In genomic region chr17:59160203-59161025, GRCh38 we compare ENCODE assay signal across 12 cellular contexts. TPM values are rescaled to one million over a fixed set of nuclear protein-coding genes. Genes with fewer than 3 reads are reported as not detected.
DNase-seq lines count a peak whose midpoint lies in the region; ATAC-seq, FAIRE-seq and TF ChIP-seq lines count a peak whose summit lies in the region.
"Had no signal": no experiment of that assay in that cellular context is flagged by ENCODE, and none has a peak within 500 bp of the region (broad histone marks: within the 10 kb centered on the region; RNA-seq: fewer than 3 reads in every experiment).

No MANE protein-coding gene starts in this region.

- POLR2A ChIA-PET in WTC11 (lab: Charles Lee): no interaction called here

- H3K27me3 Mint-ChIP-seq in WTC11 (ENCODE audit: low read depth) (no peaks in the 10 kb centered on the region), immature natural killer cell (ENCODE audit: low read depth in 3 of 3) (no peaks in the 10 kb centered on the region)
- H3K27me3 Mint-ChIP-seq: activated naive CD4-positive, alpha-beta T cell treated with anti-CD3 and anti-CD28 coated beads, Interleukin-2, amount 50 U/mL, for 24 hours; stimulated activated naive CD8-positive, alpha-beta T cell treated with anti-CD3 and anti-CD28 coated beads, Interleukin-15, amount 100 ng/mL, for 72 hours had no signal

- peaks cover 49% of the 10 kb centered on the region for H3K36me3 ChIP-seq in BLaER1

- H3K4me3 Mint-ChIP-seq in WTC11 (no peak overlapping the region), immature natural killer cell (peak overlapping the region in 4 of 5 donors; percentile 22 to 71 (median 55))
- H3K4me3 Mint-ChIP-seq: activated naive CD4-positive, alpha-beta T cell treated with anti-CD3 and anti-CD28 coated beads, Interleukin-2, amount 50 U/mL, for 24 hours; stimulated activated naive CD8-positive, alpha-beta T cell treated with anti-CD3 and anti-CD28 coated beads, Interleukin-15, amount 100 ng/mL, for 72 hours had no signal

- H3K27ac Mint-ChIP-seq in WTC11: 0 out of 2 replicates have a peak overlapping the region, but pooled peaks have one; percentile 53
- H3K27ac Mint-ChIP-seq in immature natural killer cell: peak overlapping the region in 5 of 6 donors; percentile 10 to 79 (median 51)
- H3K27ac Mint-ChIP-seq: activated naive CD4-positive, alpha-beta T cell treated with anti-CD3 and anti-CD28 coated beads, Interleukin-2, amount 50 U/mL, for 24 hours; stimulated activated naive CD8-positive, alpha-beta T cell treated with anti-CD3 and anti-CD28 coated beads, Interleukin-15, amount 100 ng/mL, for 72 hours had no signal

- DNase-seq in GM13976 (ENCODE audit: low spot score) (peak; percentile 24), WTC11 (ENCODE audit: low spot score) (no peak), immature natural killer cell (peak in 1 of 3 donors; percentile 22), NCI-H82 treated with DMSO at 0.1 percent for 48 hours (lab: John Stamatoyannopoulos, UW; ENCODE audit: unreplicated experiment) (no peak), HTR-8/SVneo (ENCODE audit: insufficient read length, low spot score) (no peak), GOT3 (lab: John Stamatoyannopoulos, UW) (no peak)
- DNase-seq: NCI-H2081; stimulated activated naive CD8-positive, alpha-beta T cell treated with anti-CD3 and anti-CD28 coated beads, Interleukin-15, amount 100 ng/mL, for 72 hours had no signal

- H3K27ac ChIP-seq in BLaER1: 0 out of 2 replicates have a peak overlapping the region, but pooled peaks have one; percentile 8

- in situ Hi-C loops in GM13976 (cut with MboI; ENCODE audit: low sequenced_read_pairs, unreplicated experiment): no loop called here

- CTCF ChIA-PET in WTC11 (lab: Charles Lee): no interaction called here

- 0 out of 2 replicates have a peak, but pooled peaks cover 5% of the 10 kb centered on the region for H4K20me1 ChIP-seq in BLaER1

- H3K27me3 ChIP-seq in BLaER1: no peaks in the 10 kb centered on the region

- no peak for FAIRE-seq in HTR-8/SVneo (lab: Jason Lieb, UNC)

- H3K36me3 Mint-ChIP-seq in WTC11 (no peaks in the 10 kb centered on the region), immature natural killer cell (no peaks in the 10 kb centered on the region)
- H3K36me3 Mint-ChIP-seq: activated naive CD4-positive, alpha-beta T cell treated with anti-CD3 and anti-CD28 coated beads, Interleukin-2, amount 50 U/mL, for 24 hours had no signal

- H3K9ac ChIP-seq in BLaER1: no peak overlapping the region

- ATAC-seq in WTC11 (no peak), GM21515 (IDR thresholded peaks at IDR 0.05; ENCODE audit: unreplicated experiment) (no peak)
- ATAC-seq: stimulated activated naive CD8-positive, alpha-beta T cell treated with anti-CD3 and anti-CD28 coated beads, Interleukin-15, amount 100 ng/mL, for 72 hours had no signal

- H3K4me1 Mint-ChIP-seq in WTC11 (peaks cover 16% of the 10 kb centered on the region), immature natural killer cell (peaks cover 0 to 8% of the 10 kb centered on the region in 2 donors)
- H3K4me1 Mint-ChIP-seq: activated naive CD4-positive, alpha-beta T cell treated with anti-CD3 and anti-CD28 coated beads, Interleukin-2, amount 50 U/mL, for 24 hours had no signal

- no peak for TF ChIP-seq CTCF in GM13976 (IDR thresholded peaks at IDR 0.05; ENCODE audit: borderline replicate concordance, control extremely low read depth, extremely low read depth, insufficient read depth, missing control alignments)
- no peak for TF ChIP-seq CTCF in WTC11 (IDR thresholded peaks at IDR 0.05)

- no peak overlapping the region for H3K4me3 ChIP-seq in BLaER1

- H3K9me3 Mint-ChIP-seq in WTC11 (no peaks in the 10 kb centered on the region), immature natural killer cell (no peaks in the 10 kb centered on the region)
- H3K9me3 Mint-ChIP-seq: activated naive CD4-positive, alpha-beta T cell treated with anti-CD3 and anti-CD28 coated beads, Interleukin-2, amount 50 U/mL, for 24 hours; stimulated activated naive CD8-positive, alpha-beta T cell treated with anti-CD3 and anti-CD28 coated beads, Interleukin-15, amount 100 ng/mL, for 72 hours had no signal

- peaks cover 39% of the 10 kb centered on the region for H3K4me1 ChIP-seq in BLaER1
- H3K4me1 ChIP-seq: Caco-2 had no signal

- H3K4me2 ChIP-seq in BLaER1: peak overlapping the region; percentile 25

- no peaks in the 10 kb centered on the region for H3K9me3 ChIP-seq in BLaER1
- H3K9me3 ChIP-seq: Caco-2 had no signal

TF ChIP-seq in WTC11, 78 proteins besides CTCF, POLR2A, EP300 and RAD21 (continues in another document):
- TF ChIP-seq TEAD4 (CRISPR knock-in tag; IDR thresholded peaks at IDR 0.05): no peak
- no peak for TF ChIP-seq ATF1 (CRISPR knock-in tag; IDR thresholded peaks at IDR 0.05)
- TF ChIP-seq ZBTB43 (CRISPR knock-in tag; IDR thresholded peaks at IDR 0.05): no peak
- TF ChIP-seq HMGA2 (CRISPR knock-in tag; IDR thresholded peaks at IDR 0.05): no peak
- TF ChIP-seq ZNF138 (CRISPR knock-in tag; conservative IDR thresholded peaks at IDR 0.05): no peak
- TF ChIP-seq ZNF532 (CRISPR knock-in tag; IDR thresholded peaks at IDR 0.05; ENCODE audit: borderline replicate concordance): no peak
- no peak for TF ChIP-seq ZNF396 (CRISPR knock-in tag; IDR thresholded peaks at IDR 0.05; ENCODE audit: borderline replicate concordance)

RNA-seq across cellular contexts. Expression of gene PRR11, which starts 4.9 kb away (rescaled TPM):
- 70.3 to 90.4 TPM (median 70.5 TPM) in 3 replicates for total RNA-seq in WTC11 (2021)
- 1 to 10 TPM in 1 of 3 donors, under 1 TPM in 1, not detected in 1; 0.76 to 1.2 TPM for polyA plus RNA-seq in immature natural killer cell

RNA-seq across cellular contexts. Expression of gene SKA2, which starts 5.4 kb away (rescaled TPM):
- 80.0 to 91.6 TPM (median 81.8 TPM) in 3 replicates for total RNA-seq in WTC11 (2021)
- polyA plus RNA-seq in immature natural killer cell: 10 to 100 TPM; 26.0 to 49.1 (median 36.4) TPM

RNA-seq across cellular contexts. Expression of gene SMG8, which starts 49.4 kb away (rescaled TPM):
- 16.2 to 18.7 TPM (median 18.5 TPM) in 3 replicates for total RNA-seq in WTC11 (2021)
- 10 to 100 TPM in 2 of 3 donors, 1 to 10 TPM in 1; 4.6 to 15.2 (median 13.1) TPM for polyA plus RNA-seq in immature natural killer cell

RNA-seq across cellular contexts. Expression of gene TRIM37, which starts 53.7 kb away (rescaled TPM):
- 62.3 to 67.2 TPM (median 65.1 TPM) in 3 replicates for total RNA-seq in WTC11 (2021)
- 10 to 100 TPM in 1 of 3 donors, 1 to 10 TPM in 2; 6.0 to 12.5 (median 7.1) TPM for polyA plus RNA-seq in immature natural killer cell

RNA-seq across cellular contexts. Expression of gene GDPD1, which starts 59.9 kb away (rescaled TPM):
- total RNA-seq in WTC11 (2021): 6.0 to 7.1 TPM (median 6.4 TPM) in 3 replicates
- polyA plus RNA-seq in immature natural killer cell: 1 to 10 TPM; 1.4 to 4.1 (median 2.3) TPM
